In the genomic region with DNA sequence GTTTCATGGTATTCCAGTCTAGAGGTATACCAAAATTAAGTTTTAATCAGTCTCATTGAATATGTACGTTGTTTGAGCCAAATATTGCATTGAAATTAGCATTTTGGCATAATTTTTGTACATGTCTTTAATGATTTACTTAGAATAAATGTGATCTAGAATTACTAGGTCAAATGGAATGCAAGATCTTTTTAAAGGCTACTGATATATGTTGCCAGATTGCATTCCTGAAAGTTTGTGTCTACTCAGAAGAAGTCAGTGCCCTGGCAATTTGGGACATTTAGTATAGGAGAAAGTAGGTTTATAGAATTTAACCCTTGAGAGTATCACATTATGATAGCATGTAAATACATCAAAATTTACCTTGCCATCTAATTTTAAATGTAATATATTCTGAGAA, we compare ENCODE assay signal across 15 cellular contexts. TPM values are rescaled to one million over a fixed set of nuclear protein-coding genes. Genes with fewer than 3 reads are reported as not detected.
DNase-seq lines count a peak whose midpoint lies in the region; ATAC-seq and TF ChIP-seq lines count a peak whose summit lies in the region.
"Had no signal": no experiment of that assay in that cellular context is flagged by ENCODE, and none has a peak within 500 bp of the region (broad histone marks: within the 10 kb centered on the region; RNA-seq: fewer than 3 reads in every experiment).

No MANE protein-coding gene starts in this region.

- no peak for ATAC-seq in activated T-cell treated with anti-CD3 and anti-CD28 coated beads, Interleukin-2, amount 50 U/mL, for 72 hours (replicated peaks in 1 of 2)
- ATAC-seq in activated T-cell treated with anti-CD3 and anti-CD28 coated beads, Interleukin-2, amount 50 U/mL, for 4 hours = no peak
- ATAC-seq in activated T-helper 17 cell treated with anti-CD3 and anti-CD28 coated beads, Interleukin-2, amount 50 U/mL, for 72 hours (replicated peaks) = no peak
- peak; percentile 69 for ATAC-seq in foreskin keratinocyte
- ATAC-seq in stimulated activated memory B cell treated with anti-CD40 and anti-IgM and Interleukin-4, amounts not matched to agents 10 μg/mL and 1 μg/mL and 100 μg/mL, for 72 hours = no peak
- ATAC-seq in GM21723 (IDR thresholded peaks at IDR 0.05; ENCODE audit: unreplicated experiment) = no peak
- ATAC-seq in GM21515 (IDR thresholded peaks at IDR 0.05; ENCODE audit: unreplicated experiment) = no peak
- ATAC-seq: activated CD4-positive, alpha-beta T cell treated with anti-CD3 and anti-CD28 coated beads for 36 hours had no signal

- no peak overlapping the region for H3K27ac ChIP-seq in foreskin keratinocyte
- H3K27ac ChIP-seq: 22Rv1 had no signal

- DNase-seq in activated T-cell treated with anti-CD3 and anti-CD28 coated beads, Interleukin-2, amount 50 U/mL, for 72 hours = no peak
- no peak for DNase-seq in activated T-cell treated with anti-CD3 and anti-CD28 coated beads, Interleukin-2, amount 50 U/mL, for 4 hours
- peak; percentile 21 to 61 for DNase-seq in foreskin keratinocyte
- DNase-seq in activated effector memory CD4-positive, alpha-beta T cell treated with anti-CD3 and anti-CD28 coated beads, Interleukin-2, amount 50 U/mL, for 16 hours = no peak
- DNase-seq: activated CD4-positive, alpha-beta T cell treated with anti-CD3 and anti-CD28 coated beads for 36 hours; cortex of kidney; head of caudate nucleus; NCI-H1105 treated with DMSO at 0.1 percent for 48 hours; NCI-H748 treated with DMSO at 0.1 percent for 48 hours had no signal

- H3K27me3 Mint-ChIP-seq in activated T-cell treated with anti-CD3 and anti-CD28 coated beads, Interleukin-2, amount 50 U/mL, for 72 hours (ENCODE audit: low read depth) = no peaks in the 10 kb centered on the region
- H3K27me3 Mint-ChIP-seq in activated T-cell treated with anti-CD3 and anti-CD28 coated beads, Interleukin-2, amount 50 U/mL, for 4 hours (ENCODE audit: low read depth) = no peaks in the 10 kb centered on the region
- H3K27me3 Mint-ChIP-seq in activated T-helper 17 cell treated with anti-CD3 and anti-CD28 coated beads, Interleukin-2, amount 50 U/mL, for 72 hours = no peaks in the 10 kb centered on the region
- no peaks in the 10 kb centered on the region for H3K27me3 Mint-ChIP-seq in stimulated activated memory B cell treated with anti-CD40 and anti-IgM and Interleukin-4, amounts not matched to agents 10 μg/mL and 1 μg/mL and 100 μg/mL, for 72 hours
- H3K27me3 Mint-ChIP-seq: activated CD4-positive, alpha-beta T cell treated with anti-CD3 and anti-CD28 coated beads for 36 hours had no signal

- H3K36me3 Mint-ChIP-seq in activated T-cell treated with anti-CD3 and anti-CD28 coated beads, Interleukin-2, amount 50 U/mL, for 72 hours (ENCODE audit: insufficient read depth in 2 of 2) = peaks cover 11 to 40% of the 10 kb centered on the region in 2 donors
- peaks cover 28% of the 10 kb centered on the region for H3K36me3 Mint-ChIP-seq in activated T-cell treated with anti-CD3 and anti-CD28 coated beads, Interleukin-2, amount 50 U/mL, for 4 hours (ENCODE audit: insufficient read depth)
- H3K36me3 Mint-ChIP-seq in activated T-helper 17 cell treated with anti-CD3 and anti-CD28 coated beads, Interleukin-2, amount 50 U/mL, for 72 hours (ENCODE audit: low read depth) = peaks cover 100% of the 10 kb centered on the region
- H3K36me3 Mint-ChIP-seq in stimulated activated memory B cell treated with anti-CD40 and anti-IgM and Interleukin-4, amounts not matched to agents 10 μg/mL and 1 μg/mL and 100 μg/mL, for 72 hours = peaks cover 47% of the 10 kb centered on the region

- H3K4me3 Mint-ChIP-seq in activated T-cell treated with anti-CD3 and anti-CD28 coated beads, Interleukin-2, amount 50 U/mL, for 72 hours = no peak overlapping the region
- H3K4me3 Mint-ChIP-seq in activated T-cell treated with anti-CD3 and anti-CD28 coated beads, Interleukin-2, amount 50 U/mL, for 4 hours = no peak overlapping the region
- no peak overlapping the region for H3K4me3 Mint-ChIP-seq in activated T-helper 17 cell treated with anti-CD3 and anti-CD28 coated beads, Interleukin-2, amount 50 U/mL, for 72 hours
- H3K4me3 Mint-ChIP-seq in stimulated activated memory B cell treated with anti-CD40 and anti-IgM and Interleukin-4, amounts not matched to agents 10 μg/mL and 1 μg/mL and 100 μg/mL, for 72 hours = no peak overlapping the region
- H3K4me3 Mint-ChIP-seq: activated CD4-positive, alpha-beta T cell treated with anti-CD3 and anti-CD28 coated beads for 36 hours had no signal

- peaks cover 26% of the 10 kb centered on the region for H3K4me1 Mint-ChIP-seq in activated T-cell treated with anti-CD3 and anti-CD28 coated beads, Interleukin-2, amount 50 U/mL, for 72 hours (ENCODE audit: low read depth)
- H3K4me1 Mint-ChIP-seq in activated T-cell treated with anti-CD3 and anti-CD28 coated beads, Interleukin-2, amount 50 U/mL, for 4 hours (ENCODE audit: low read depth) = peaks cover 45% of the 10 kb centered on the region
- peaks cover 27% of the 10 kb centered on the region for H3K4me1 Mint-ChIP-seq in activated T-helper 17 cell treated with anti-CD3 and anti-CD28 coated beads, Interleukin-2, amount 50 U/mL, for 72 hours
- peaks cover 42% of the 10 kb centered on the region for H3K4me1 Mint-ChIP-seq in stimulated activated memory B cell treated with anti-CD40 and anti-IgM and Interleukin-4, amounts not matched to agents 10 μg/mL and 1 μg/mL and 100 μg/mL, for 72 hours

- peak overlapping the region; percentile 62 for H3K27ac Mint-ChIP-seq in activated T-cell treated with anti-CD3 and anti-CD28 coated beads, Interleukin-2, amount 50 U/mL, for 72 hours
- peak overlapping the region; percentile 49 for H3K27ac Mint-ChIP-seq in activated T-helper 17 cell treated with anti-CD3 and anti-CD28 coated beads, Interleukin-2, amount 50 U/mL, for 72 hours
- H3K27ac Mint-ChIP-seq in stimulated activated memory B cell treated with anti-CD40 and anti-IgM and Interleukin-4, amounts not matched to agents 10 μg/mL and 1 μg/mL and 100 μg/mL, for 72 hours = peak overlapping the region; percentile 56
- H3K27ac Mint-ChIP-seq: activated T-helper 2 cell treated with anti-CD3 and anti-CD28 coated beads, Interferon-gamma antibody, Interleukin-2, Interleukin-4, amounts not matched to agents 10 μg/mL and 5 μg/mL and 100 μg/mL, durations not matched to agents 14 hours and 24 hours and 36 hours had no signal

- no peak for TF ChIP-seq CTCF in foreskin keratinocyte (conservative IDR thresholded peaks at IDR 0.05)

- H3K4me1 ChIP-seq in foreskin keratinocyte = peaks cover 10% of the 10 kb centered on the region

- H3K9me3 Mint-ChIP-seq in activated T-cell treated with anti-CD3 and anti-CD28 coated beads, Interleukin-2, amount 50 U/mL, for 72 hours = no peaks in the 10 kb centered on the region
- no peaks in the 10 kb centered on the region for H3K9me3 Mint-ChIP-seq in activated T-cell treated with anti-CD3 and anti-CD28 coated beads, Interleukin-2, amount 50 U/mL, for 4 hours
- no peaks in the 10 kb centered on the region for H3K9me3 Mint-ChIP-seq in activated T-helper 17 cell treated with anti-CD3 and anti-CD28 coated beads, Interleukin-2, amount 50 U/mL, for 72 hours
- H3K9me3 Mint-ChIP-seq in stimulated activated memory B cell treated with anti-CD40 and anti-IgM and Interleukin-4, amounts not matched to agents 10 μg/mL and 1 μg/mL and 100 μg/mL, for 72 hours = no peaks in the 10 kb centered on the region
- H3K9me3 Mint-ChIP-seq: activated T-helper 2 cell treated with anti-CD3 and anti-CD28 coated beads, Interferon-gamma antibody, Interleukin-2, Interleukin-4, amounts not matched to agents 10 μg/mL and 5 μg/mL and 100 μg/mL, durations not matched to agents 14 hours and 24 hours and 36 hours had no signal

- H3K27me3 ChIP-seq in foreskin keratinocyte = no peaks in the 10 kb centered on the region

RNA-seq across cellular contexts. Expression of a gene that starts 32.4 kb away (rescaled TPM):
- 100 to 1,000 TPM in 1 of 2 donors, 10 to 100 TPM in 1; 96.4 to 112 TPM for total RNA-seq in activated T-cell treated with anti-CD3 and anti-CD28 coated beads, Interleukin-2, amount 50 U/mL, for 72 hours
- total RNA-seq in activated T-cell treated with anti-CD3 and anti-CD28 coated beads, Interleukin-2, amount 50 U/mL, for 4 hours = 10 to 100 TPM; 49.2 to 71.8 (median 67.4) TPM
- total RNA-seq in activated T-helper 17 cell treated with anti-CD3 and anti-CD28 coated beads, Interleukin-2, amount 50 U/mL, for 72 hours = 100 to 1,000 TPM in 1 of 2 donors, 10 to 100 TPM in 1; 85.2 to 181 TPM
- 35.4 and 37.4 TPM in 2 replicates for total RNA-seq in foreskin keratinocyte
- polyA plus RNA-seq in foreskin keratinocyte = 4.5 and 5.6 TPM in 2 replicates

Comparison
In these comparisons a context has a peak if more than half of its experiments do, and no peak if none do; other contexts are left out.
1. DNase-seq: peak in foreskin keratinocyte (2 of 2); none in activated T-cell treated with anti-CD3 and anti-CD28 coated beads, Interleukin-2, amount 50 U/mL, for 72 hours (0 of 2), activated T-cell treated with anti-CD3 and anti-CD28 coated beads, Interleukin-2, amount 50 U/mL, for 4 hours (single experiment) and activated effector memory CD4-positive, alpha-beta T cell treated with anti-CD3 and anti-CD28 coated beads, Interleukin-2, amount 50 U/mL, for 16 hours (single experiment).
2. Peak in every context shown above with its lines, with median percentiles within 50 percentile points of each other: H3K27ac Mint-ChIP-seq.